Comparison of ENCODE assay signal across 9 cellular contexts in genomic region chr1:193479187-193479586, GRCh38.
DNase-seq lines count a peak whose midpoint lies in the region; ATAC-seq and TF ChIP-seq lines count a peak whose summit lies in the region.
"Had no signal": no experiment of that assay in that cellular context is flagged by ENCODE, and none has a peak within 500 bp of the region (broad histone marks: within the 10 kb centered on the region; RNA-seq: fewer than 3 reads in every experiment).

No MANE protein-coding gene starts in this region.

- DNase-seq in GM10248 (ENCODE audit: extremely low spot score) (peak; percentile 22), NOMO-1 treated with DMSO at 0.1 percent for 48 hours (lab: John Stamatoyannopoulos, UW; ENCODE audit: unreplicated experiment) (peak; percentile 74), psoas muscle (no peak), neuronal stem cell (ENCODE audit: low spot score) (no peak), NCI-H1417 treated with DMSO at 0.1 percent for 48 hours (lab: John Stamatoyannopoulos, UW) (no peak)
- peak; percentile 60 for DNase-seq in activated gamma-delta T cell treated with anti-CD3 and anti-CD28 coated beads, Interleukin-2, amount 50 U/mL, for 16 hours (ENCODE audit: low read depth)
- peak; percentile 21 to 45 for DNase-seq in stimulated activated CD8-positive, alpha-beta memory T cell treated with anti-CD3 and anti-CD28 coated beads, Interleukin-15, amount 100 ng/mL, for 48 hours (ENCODE audit: low read depth in 2 of 2)

- no peaks in the 10 kb centered on the region for H3K36me3 ChIP-seq in psoas muscle (ENCODE audit: insufficient read depth in 1 of 2, low read depth in 1 of 2)
- H3K36me3 ChIP-seq in neuronal stem cell (replicated peaks in 1 of 2; ENCODE audit: control insufficient read depth in 2 of 2, insufficient read depth in 2 of 2, low read length in 2 of 2) = no peaks in the 10 kb centered on the region

- H3K4me2 ChIP-seq in neuronal stem cell (ENCODE audit: insufficient read depth, low read length, poor library complexity, severe bottlenecking) = no peak overlapping the region

- TF ChIP-seq CTCF in GM10248 (IDR thresholded peaks at IDR 0.05; ENCODE audit: control extremely low read depth, extremely low read depth, low read depth, missing control alignments) = no peak
- no peak for TF ChIP-seq CTCF in psoas muscle (IDR thresholded peaks at IDR 0.05)

- H2AFZ ChIP-seq in neuronal stem cell (ENCODE audit: low read length) = no peak overlapping the region
- H2AFZ ChIP-seq: parathyroid adenoma had no signal

- H3K4ac ChIP-seq in neuronal stem cell (ENCODE audit: low read length) = no peak overlapping the region

- H3K4me3 ChIP-seq in psoas muscle (no peak overlapping the region), neuronal stem cell (ENCODE audit: low read length in 2 of 2) (no peak overlapping the region)

- H3K79me1 ChIP-seq in neuronal stem cell (ENCODE audit: low read depth, low read length) = no peaks in the 10 kb centered on the region

- no peak overlapping the region for H2BK120ac ChIP-seq in neuronal stem cell (ENCODE audit: low read depth, low read length)

- H2BK5ac ChIP-seq in neuronal stem cell (ENCODE audit: low read length) = no peak overlapping the region

- H3K4me1 ChIP-seq in psoas muscle (no peaks in the 10 kb centered on the region), neuronal stem cell (ENCODE audit: control insufficient read depth in 2 of 2, insufficient read depth in 1 of 2, low read depth in 1 of 2, low read length in 2 of 2) (no peaks in the 10 kb centered on the region)
- H3K4me1 ChIP-seq: parathyroid adenoma had no signal

- no peak overlapping the region for H4K91ac ChIP-seq in neuronal stem cell (ENCODE audit: low read depth, low read length, poor library complexity)

- H2BK12ac ChIP-seq in neuronal stem cell (ENCODE audit: low read length) = no peak overlapping the region

- WGBS in psoas muscle, 3 donors = 57 to 64% (median 63%) methylated on average over 3 of the region's 3 CpGs
- WGBS in neuronal stem cell (ENCODE audit: extremely low coverage in 2 of 2, insufficient read length in 2 of 2, insufficient replicate concordance in 1 of 2), 2 donors = no CpG with 5 or more reads among the region's 3 CpGs

- no peak overlapping the region for H2BK15ac ChIP-seq in neuronal stem cell (ENCODE audit: low read length)

- intact Hi-C loops in psoas muscle (cut with DNase I) = no loop called here

- no peak overlapping the region for H3K18ac ChIP-seq in neuronal stem cell (ENCODE audit: low read length)

- no peak overlapping the region for H2AK5ac ChIP-seq in neuronal stem cell (ENCODE audit: low read depth, low read length)

- peak; percentile 99 for ATAC-seq in GM21825 (IDR thresholded peaks at IDR 0.05; ENCODE audit: unreplicated experiment)
- ATAC-seq in psoas muscle = no peak

- no peak overlapping the region for H3K14ac ChIP-seq in neuronal stem cell (ENCODE audit: low read length)

- H3K9ac ChIP-seq in neuronal stem cell (ENCODE audit: low read depth, low read length, poor library complexity) = no peak overlapping the region
- H3K9ac ChIP-seq: parathyroid adenoma had no signal

- H4K8ac ChIP-seq in neuronal stem cell (ENCODE audit: low read depth, low read length) = no peak overlapping the region

- H3K9me3 ChIP-seq in psoas muscle = no peaks in the 10 kb centered on the region
- H3K9me3 ChIP-seq in neuronal stem cell (replicated peaks in 1 of 2; ENCODE audit: control insufficient read depth in 2 of 2, insufficient read depth in 1 of 2, low read depth in 1 of 2, low read length in 2 of 2) = no peaks in the 10 kb centered on the region

- H3K23ac ChIP-seq in neuronal stem cell (ENCODE audit: low read depth, low read length, poor library complexity) = no peak overlapping the region

- H3K27me3 ChIP-seq in psoas muscle (ENCODE audit: insufficient read depth in 3 of 3, low read length in 2 of 3) (no peaks in the 10 kb centered on the region), neuronal stem cell (ENCODE audit: control insufficient read depth in 3 of 3, insufficient read depth in 3 of 3, low read depth in 1 of 3, low read length in 3 of 3) (no peaks in the 10 kb centered on the region)

- POLR2A ChIA-PET in GM10248 (lab: Yijun Ruan, JAX) = no interaction called here

- CTCF ChIA-PET in GM10248 (lab: Yijun Ruan, JAX) = interaction anchor here (2.2 kb wide), 1 partner anchor 11 kb away, joined by 5 read pairs; no protein-coding TSS in a partner anchor

- H3K27ac ChIP-seq in psoas muscle = no peak overlapping the region
- no peak overlapping the region for H3K27ac ChIP-seq in neuronal stem cell (replicated peaks; ENCODE audit: low read length)
- H3K27ac ChIP-seq: parathyroid adenoma had no signal

Comparison
In these comparisons a context has a peak if more than half of its experiments do, and no peak if none do; other contexts are left out.
1. DNase-seq: peak in GM10248 (single experiment), NOMO-1 treated with DMSO at 0.1 percent for 48 hours (single experiment), activated gamma-delta T cell treated with anti-CD3 and anti-CD28 coated beads, Interleukin-2, amount 50 U/mL, for 16 hours (single experiment) and stimulated activated CD8-positive, alpha-beta memory T cell treated with anti-CD3 and anti-CD28 coated beads, Interleukin-15, amount 100 ng/mL, for 48 hours (2 of 2); none in psoas muscle (0 of 2), neuronal stem cell (single experiment) and NCI-H1417 treated with DMSO at 0.1 percent for 48 hours (single experiment).